ENCODE assay signal across 10 cellular contexts in genomic region chr17:19370493-19370960, GRCh38. TPM values are rescaled to one million over a fixed set of nuclear protein-coding genes. Genes with fewer than 3 reads are reported as not detected.
A peak's percentile ranks its signal among the peaks of the same experiment; 100 is the strongest.
DNase-seq lines count a peak whose midpoint lies in the region; ATAC-seq and TF ChIP-seq lines count a peak whose summit lies in the region.
"Had no signal": no experiment of that assay in that cellular context is flagged by ENCODE, and none has a peak within 500 bp of the region (broad histone marks: within the 10 kb centered on the region; RNA-seq: fewer than 3 reads in every experiment).

No MANE protein-coding gene starts in this region.

- no peak overlapping the region for H3K27ac Mint-ChIP-seq in activated naive CD4-positive, alpha-beta T cell treated with anti-CD3 and anti-CD28 coated beads, Interleukin-2, amount 50 U/mL, for 24 hours

- H3K79me2 ChIP-seq in mammary epithelial cell (ENCODE audit: insufficient read depth, low read length) = no peaks in the 10 kb centered on the region

- TF ChIP-seq POLR2A in esophagus squamous epithelium (IDR thresholded peaks at IDR 0.05) = no peak
- no peak for TF ChIP-seq POLR2A in upper lobe of left lung (IDR thresholded peaks at IDR 0.05)
- no peak for TF ChIP-seq POLR2A in transverse colon (IDR thresholded peaks at IDR 0.05)

- TF ChIP-seq CTCF in esophagus squamous epithelium (IDR thresholded peaks at IDR 0.05) (no peak), upper lobe of left lung (IDR thresholded peaks at IDR 0.05) (no peak), mammary epithelial cell (conservative IDR thresholded peaks at IDR 0.05 in 1 of 2, IDR thresholded peaks at IDR 0.05 in 1 of 2; ENCODE audit: extremely low read depth in 1 of 2, insufficient read depth in 1 of 2, low read depth in 1 of 2, low read length in 2 of 2) (no peak), transverse colon (IDR thresholded peaks at IDR 0.05) (no peak)

- no peaks in the 10 kb centered on the region for H4K20me1 ChIP-seq in mammary epithelial cell (ENCODE audit: insufficient read depth, low read length)

- WGBS in esophagus squamous epithelium, 2 donors = 66% methylated on average over 3 of the region's 7 CpGs
- 56 to 58% methylated on average over 5 to 7 of the region's 7 CpGs for WGBS in upper lobe of left lung, 2 donors
- WGBS in mammary epithelial cell (ENCODE audit: low coverage, missing lambda C conversion rate) = 75% methylated on average over 3 of the region's 7 CpGs
- 70% methylated on average over 7 of the region's 7 CpGs; no CpG with 5 or more reads in 1 of the 2 donors for WGBS in transverse colon (ENCODE audit: low coverage in 1 of 2), 2 donors

- no peaks in the 10 kb centered on the region for H3K36me3 ChIP-seq in esophagus squamous epithelium
- H3K36me3 ChIP-seq in upper lobe of left lung = no peaks in the 10 kb centered on the region
- H3K36me3 ChIP-seq in mammary epithelial cell (ENCODE audit: insufficient read depth, low read length) = no peaks in the 10 kb centered on the region
- H3K36me3 ChIP-seq in transverse colon = no peaks in the 10 kb centered on the region
- H3K36me3 ChIP-seq: thyroid gland had no signal

- TF ChIP-seq EP300 in upper lobe of left lung (IDR thresholded peaks at IDR 0.05) (no peak), transverse colon (IDR thresholded peaks at IDR 0.05; ENCODE audit: low read depth) (no peak)

- H3K9me3 ChIP-seq in esophagus squamous epithelium = no peaks in the 10 kb centered on the region
- no peaks in the 10 kb centered on the region for H3K9me3 ChIP-seq in upper lobe of left lung
- H3K9me3 ChIP-seq in mammary epithelial cell (replicated peaks; ENCODE audit: insufficient read depth, low read length) = no peaks in the 10 kb centered on the region
- no peaks in the 10 kb centered on the region for H3K9me3 ChIP-seq in transverse colon
- H3K9me3 ChIP-seq: thyroid gland had no signal

- no TSS peak for BruUV-seq in mammary epithelial cell (replicated peaks; lab: Mats Ljungman, UMichigan)

- no peaks in the 10 kb centered on the region for H3K9me3 Mint-ChIP-seq in activated naive CD4-positive, alpha-beta T cell treated with anti-CD3 and anti-CD28 coated beads, Interleukin-2, amount 50 U/mL, for 24 hours

- peak overlapping the region; percentile 56 for H3K4me3 Mint-ChIP-seq in activated naive CD4-positive, alpha-beta T cell treated with anti-CD3 and anti-CD28 coated beads, Interleukin-2, amount 50 U/mL, for 24 hours

- H3K4me3 ChIP-seq in esophagus squamous epithelium (no peak overlapping the region), upper lobe of left lung (no peak overlapping the region), mammary epithelial cell (replicated peaks in 1 of 3; ENCODE audit: insufficient read depth in 1 of 3, low read depth in 2 of 3, low read length in 3 of 3) (no peak overlapping the region), transverse colon (no peak overlapping the region)
- H3K4me3 ChIP-seq: thyroid gland had no signal

- peak overlapping the region; percentile 4 to 63 (median 58) for H3K27ac ChIP-seq in esophagus squamous epithelium
- H3K27ac ChIP-seq in upper lobe of left lung = peak overlapping the region; percentile 9 to 81 (median 40)
- no peak overlapping the region for H3K27ac ChIP-seq in mammary epithelial cell (ENCODE audit: insufficient read depth, low read depth, low read length)
- H3K27ac ChIP-seq in transverse colon = peak overlapping the region in 1 of 4 donors; percentile 5

- H3K4me2 ChIP-seq in mammary epithelial cell (ENCODE audit: insufficient read depth, low read depth, low read length) = no peak overlapping the region

- peak; percentile 52 to 57 for ATAC-seq in upper lobe of left lung (ENCODE audit: low FRiP score in 2 of 2)

- in situ Hi-C loops in mammary epithelial cell (cut with MboI; ENCODE audit: low sequenced_read_pairs in 2 of 2) (no loop called here), transverse colon (cut with MboI; ENCODE audit: low pct_ligation_motif_present in 1 of 4, low pct_unique_long_range_greater_than_20kb in 1 of 4, low sequenced_read_pairs in 3 of 4) (loop anchor here in 3 of 4 donors (25.0 kb wide), 2 partner anchors 267 to 392 kb away; partner anchors contain the start of gene ALDH3A2 (in 1 of the 3))

- peaks cover 34% of the 10 kb centered on the region for H3K4me1 Mint-ChIP-seq in activated naive CD4-positive, alpha-beta T cell treated with anti-CD3 and anti-CD28 coated beads, Interleukin-2, amount 50 U/mL, for 24 hours

- H3K27me3 ChIP-seq in esophagus squamous epithelium = no peaks in the 10 kb centered on the region
- H3K27me3 ChIP-seq in upper lobe of left lung = no peaks in the 10 kb centered on the region
- H3K27me3 ChIP-seq in mammary epithelial cell (ENCODE audit: insufficient read depth, low read length) = no peaks in the 10 kb centered on the region
- H3K27me3 ChIP-seq in transverse colon = no peaks in the 10 kb centered on the region
- H3K27me3 ChIP-seq: thyroid gland had no signal

- no peak overlapping the region for H3K9ac ChIP-seq in mammary epithelial cell (ENCODE audit: insufficient read depth, low read length)

- H3K36me3 Mint-ChIP-seq in activated naive CD4-positive, alpha-beta T cell treated with anti-CD3 and anti-CD28 coated beads, Interleukin-2, amount 50 U/mL, for 24 hours = no peaks in the 10 kb centered on the region

- CTCF ChIA-PET in mammary epithelial cell (lab: Charles Lee; ENCODE audit: low non-redundant PET) = no interaction called here

- no peak overlapping the region for H2AFZ ChIP-seq in mammary epithelial cell (ENCODE audit: low read depth, low read length)

- intact Hi-C loops in esophagus squamous epithelium (cut with DNase I) (no loop called here), mammary epithelial cell (cut with micrococcal nuclease) (no loop called here), transverse colon (cut with DNase I; ENCODE audit: low total_unique reads) (no loop called here), posterior vena cava (cut with DNase I) (no loop called here)

- peaks cover 2% of the 10 kb centered on the region for H3K27me3 Mint-ChIP-seq in activated naive CD4-positive, alpha-beta T cell treated with anti-CD3 and anti-CD28 coated beads, Interleukin-2, amount 50 U/mL, for 24 hours

- DNase-seq in activated naive CD4-positive, alpha-beta T cell treated with anti-CD3 and anti-CD28 coated beads, Interleukin-2, amount 50 U/mL, for 16 hours = no peak
- DNase-seq in NCI-H510A (lab: John Stamatoyannopoulos, UW) (peak; percentile 32), esophagus squamous epithelium (lab: John Stamatoyannopoulos, UW) (no peak), upper lobe of left lung (peak in 1 of 2 donors; percentile 54), mammary epithelial cell (no peak), transverse colon (no peak), posterior vena cava (ENCODE audit: low spot score) (no peak)
- DNase-seq: nucleus accumbens had no signal

- H3K4me1 ChIP-seq in esophagus squamous epithelium (peaks cover 0 to 31% (median 14%) of the 10 kb centered on the region in 3 donors), upper lobe of left lung (peaks cover 21 to 42% (median 31%) of the 10 kb centered on the region in 4 donors), mammary epithelial cell (ENCODE audit: insufficient read depth, low read length) (no peaks in the 10 kb centered on the region), transverse colon (peaks cover 0 to 12% (median 4%) of the 10 kb centered on the region in 4 donors)

- dilution Hi-C loops in mammary epithelial cell (cut with HindIII; ENCODE audit: low sequenced_read_pairs) = loop anchor here (25.0 kb wide), 1 partner anchor 392 kb away; no protein-coding TSS in a partner anchor

RNA-seq across cellular contexts. Expression of gene MAPK7, which starts 7.8 kb away (rescaled TPM):
- total RNA-seq in esophagus squamous epithelium = 10 to 100 TPM; 22.6 to 39.7 (median 28.1) TPM
- total RNA-seq in upper lobe of left lung = 10 to 100 TPM; 20.1 to 77.2 (median 37.6) TPM
- total RNA-seq in mammary epithelial cell = 10 to 100 TPM; 19.1 to 21.5 TPM
- 11.2 TPM for polyA plus RNA-seq in mammary epithelial cell
- 31.2 TPM for polyA minus RNA-seq in mammary epithelial cell
- 100 to 1,000 TPM in 1 of 4 donors, 10 to 100 TPM in 3; 15.3 to 112 (median 48.3) TPM for total RNA-seq in transverse colon
- total RNA-seq in posterior vena cava = 10 to 100 TPM; 28.8 to 29.2 TPM

RNA-seq across cellular contexts. Expression of gene B9D1, which starts 8.0 kb away (rescaled TPM):
- 10 to 100 TPM in 3 of 4 donors, 1 to 10 TPM in 1; 9.2 to 24.5 (median 13.0) TPM for total RNA-seq in esophagus squamous epithelium
- total RNA-seq in upper lobe of left lung = 10 to 100 TPM; 11.7 to 52.4 (median 17.5) TPM
- 10 to 100 TPM; 21.2 to 23.2 TPM for total RNA-seq in mammary epithelial cell
- polyA plus RNA-seq in mammary epithelial cell = 39.0 TPM
- 25.0 TPM for polyA minus RNA-seq in mammary epithelial cell
- 10 to 100 TPM in 2 of 4 donors, 1 to 10 TPM in 2; 6.0 to 17.6 (median 9.5) TPM for total RNA-seq in transverse colon
- total RNA-seq in posterior vena cava = 1 to 10 TPM; 7.7 to 9.8 TPM

RNA-seq across cellular contexts. Expression of gene MFAP4, which starts 16.5 kb away (rescaled TPM):
- 100 to 1,000 TPM in 1 of 4 donors, 10 to 100 TPM in 2, 1 to 10 TPM in 1; 4.3 to 365 (median 21.6) TPM for total RNA-seq in esophagus squamous epithelium
- total RNA-seq in upper lobe of left lung = 100 to 1,000 TPM in 4 of 6 donors, 10 to 100 TPM in 2; 24.1 to 280 (median 175) TPM
- total RNA-seq in mammary epithelial cell = under 1 TPM in 1 of 2 donors, not detected in 1; 0.33 TPM
- not detected for polyA plus RNA-seq in mammary epithelial cell
- not detected for polyA minus RNA-seq in mammary epithelial cell
- 10 to 100 TPM; 39.7 to 67.3 (median 51.5) TPM for total RNA-seq in transverse colon
- total RNA-seq in posterior vena cava = 100 to 1,000 TPM; 231 to 371 TPM

RNA-seq across cellular contexts. Expression of gene RNF112, which starts 40.5 kb away (rescaled TPM):
- total RNA-seq in esophagus squamous epithelium (1 to 10 TPM in 1 of 4 donors, under 1 TPM in 2, not detected in 1; 0.45 to 1.5 (median 0.92) TPM), upper lobe of left lung (1 to 10 TPM in 4 of 6 donors, under 1 TPM in 2; 0.69 to 6.3 (median 2.1) TPM), mammary epithelial cell (not detected), transverse colon (1 to 10 TPM; 2.2 to 7.2 (median 3.9) TPM), posterior vena cava (10 to 100 TPM in 1 of 2 donors, 1 to 10 TPM in 1; 8.4 to 12.6 TPM)
- not detected for polyA plus RNA-seq in mammary epithelial cell
- not detected for polyA minus RNA-seq in mammary epithelial cell

Comparison
In these comparisons a context has a peak if more than half of its experiments do, and no peak if none do; other contexts are left out.
1. in situ Hi-C loops: an anchor here in transverse colon (25.0 kb wide); none called in mammary epithelial cell.